Comparison of ENCODE assay signal across 11 cellular contexts in the genomic region with DNA sequence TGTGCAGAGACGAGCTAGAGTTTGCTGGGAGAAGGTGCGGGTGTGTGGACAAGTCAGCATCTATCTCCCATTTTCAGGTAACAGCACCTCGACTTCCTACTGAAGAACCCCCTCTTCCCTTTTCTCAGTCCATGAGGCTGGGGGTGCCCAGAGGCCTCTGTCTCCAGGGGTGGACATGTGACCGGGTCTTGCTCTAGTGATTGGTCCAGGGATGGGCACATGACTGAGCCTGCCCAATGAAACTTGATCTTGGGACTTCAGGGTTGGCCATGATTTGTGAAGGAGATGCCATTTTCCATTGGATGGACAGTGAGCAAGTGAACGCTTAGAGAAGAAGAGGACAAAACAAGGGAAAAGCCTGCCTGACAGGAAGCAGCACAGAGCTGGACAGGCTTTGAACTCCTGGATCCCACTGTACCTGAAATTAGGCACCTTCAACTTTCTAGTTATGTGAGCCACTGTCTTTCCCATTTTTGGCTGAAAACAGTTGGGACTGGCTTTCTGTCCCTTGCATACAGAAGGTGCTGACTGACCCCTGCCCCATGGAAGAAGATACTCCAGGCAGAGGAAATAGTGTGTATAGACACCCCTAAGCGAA.
DNase-seq lines count a peak whose midpoint lies in the region; ATAC-seq and TF ChIP-seq lines count a peak whose summit lies in the region.
"Had no signal": no experiment of that assay in that cellular context is flagged by ENCODE, and none has a peak within 500 bp of the region (broad histone marks: within the 10 kb centered on the region; RNA-seq: fewer than 3 reads in every experiment).

No MANE protein-coding gene starts in this region.

- H3K36me3 ChIP-seq in MG63 (no peaks in the 10 kb centered on the region), body of pancreas (replicated peaks in 1 of 2; ENCODE audit: insufficient read depth in 1 of 2, low read depth in 2 of 2) (no peaks in the 10 kb centered on the region), left lung (no peaks in the 10 kb centered on the region), tibial artery (no peaks in the 10 kb centered on the region)

- H3K4me3 ChIP-seq in MG63 (no peak overlapping the region), body of pancreas (no peak overlapping the region), left lung (no peak overlapping the region), tibial artery (no peak overlapping the region)

- TF ChIP-seq POLR2A in body of pancreas (IDR thresholded peaks at IDR 0.05), result no peak

- intact Hi-C loops in body of pancreas (cut with DNase I), result no loop called here
- intact Hi-C loops in left lung (cut with DNase I), result no loop called here
- intact Hi-C loops in tibial artery (cut with DNase I; ENCODE audit: low total_unique reads), result no loop called here

- H3K27ac Mint-ChIP-seq in immature natural killer cell, result no peak overlapping the region

- 70% methylated on average over 4 to 6 of the region's 6 CpGs for WGBS in body of pancreas, 2 donors

- H3K9me3 ChIP-seq in MG63 (no peaks in the 10 kb centered on the region), body of pancreas (no peaks in the 10 kb centered on the region), left lung (no peaks in the 10 kb centered on the region), tibial artery (no peaks in the 10 kb centered on the region)

- DNase-seq in MG63 (peak; percentile 78), body of pancreas (peak in 1 of 4 donors; percentile 31), left lung (no peak), tibial artery (peak in 1 of 2 donors; percentile 39), immature natural killer cell (no peak), nucleus accumbens (lab: John Stamatoyannopoulos, UW) (no peak)
- DNase-seq in stimulated activated CD4-positive, alpha-beta T cell treated with anti-CD3 and anti-CD28 coated beads, Interleukin-15, amount 100 ng/mL, for 24 hours, result no peak
- DNase-seq: NCI-H2029; stimulated activated CD4-positive, alpha-beta T cell treated with anti-CD3 and anti-CD28 coated beads, Interleukin-1b, Interleukin-23, amount 100 ng/mL, for 48 hours; SW 1271 had no signal

- H3K27ac ChIP-seq in body of pancreas (peak overlapping the region; percentile 26 to 79 (median 66)), left lung (peak overlapping the region; percentile 55 to 65), tibial artery (peak overlapping the region; percentile 79)

- no peak overlapping the region for H3K4me3 Mint-ChIP-seq in immature natural killer cell

- peaks cover 19 to 25% of the 10 kb centered on the region in 2 donors for H3K4me1 Mint-ChIP-seq in immature natural killer cell

- peaks cover 0 to 2% (median 0%) of the 10 kb centered on the region in 3 donors for H3K36me3 Mint-ChIP-seq in immature natural killer cell

- no peaks in the 10 kb centered on the region for H3K9me3 Mint-ChIP-seq in immature natural killer cell

- TF ChIP-seq CTCF in body of pancreas (IDR thresholded peaks at IDR 0.05), result no peak
- no peak for TF ChIP-seq CTCF in left lung (IDR thresholded peaks at IDR 0.05)
- TF ChIP-seq CTCF in tibial artery (IDR thresholded peaks at IDR 0.05), result no peak

- H3K27me3 Mint-ChIP-seq in immature natural killer cell (ENCODE audit: low read depth in 3 of 3), result peaks cover 12 to 15% (median 14%) of the 10 kb centered on the region in 3 donors

- H3K27me3 ChIP-seq in MG63, result no peaks in the 10 kb centered on the region
- H3K27me3 ChIP-seq in body of pancreas, result no peaks in the 10 kb centered on the region
- no peaks in the 10 kb centered on the region for H3K27me3 ChIP-seq in left lung
- no peaks in the 10 kb centered on the region for H3K27me3 ChIP-seq in tibial artery

- H3K4me1 ChIP-seq in body of pancreas (peaks cover 35% of the 10 kb centered on the region), left lung (peaks cover 28 to 65% of the 10 kb centered on the region in 2 donors), tibial artery (peaks cover 0 to 67% (median 44%) of the 10 kb centered on the region in 4 donors)

- peak; percentile 33 for ATAC-seq in body of pancreas
- peak; percentile 1 for ATAC-seq in left lung
- ATAC-seq in HG03521 (IDR thresholded peaks at IDR 0.05; ENCODE audit: unreplicated experiment), result no peak
